Comparison of ENCODE assay signal across 15 cellular contexts in genomic region chr14:73242274-73242960, GRCh38. TPM values are rescaled to one million over a fixed set of nuclear protein-coding genes. Genes with fewer than 3 reads are reported as not detected.
DNase-seq lines count a peak whose midpoint lies in the region; ATAC-seq, FAIRE-seq and TF ChIP-seq lines count a peak whose summit lies in the region.
"Had no signal": no experiment of that assay in that cellular context is flagged by ENCODE, and none has a peak within 500 bp of the region (broad histone marks: within the 10 kb centered on the region; RNA-seq: fewer than 3 reads in every experiment).

No MANE protein-coding gene starts in this region.

- intact Hi-C loops in mucosa of descending colon (cut with DNase I, micrococcal nuclease): no loop called here

- no peaks in the 10 kb centered on the region for H3K9me3 ChIP-seq in mucosa of descending colon
- H3K9me3 ChIP-seq: thoracic aorta had no signal

- peak; percentile 88 for FAIRE-seq in GM19239 (lab: Jason Lieb, UNC)

- TF ChIP-seq CTCF in mucosa of descending colon (IDR thresholded peaks at IDR 0.05): no peak

- no peaks in the 10 kb centered on the region for H3K36me3 ChIP-seq in mucosa of descending colon (ENCODE audit: low read depth)
- H3K36me3 ChIP-seq: thoracic aorta had no signal

- peaks cover 18% of the 10 kb centered on the region for H3K4me1 ChIP-seq in mucosa of descending colon (ENCODE audit: low read depth)

- DNase-seq in AG08396 (ENCODE audit: low spot score) (peak; percentile 36), GM19239 (ENCODE audit: insufficient read length, low spot score) (no peak), amniotic epithelial cell (ENCODE audit: low read depth) (peak; percentile 51), mucosa of descending colon (peak in 2 of 3 donors; percentile 17 to 36), NCI-H345 (lab: John Stamatoyannopoulos, UW) (no peak), CD1c-positive myeloid dendritic cell (ENCODE audit: extremely low spot score) (no peak)
- DNase-seq in stimulated activated CD4-positive, alpha-beta T cell treated with anti-CD3 and anti-CD28 coated beads, Interleukin-15, amount 100 ng/mL, for 24 hours: no peak
- DNase-seq: activated CD4-positive, alpha-beta T cell treated with anti-CD3 and anti-CD28 coated beads, Interleukin-2, amount 50 U/mL, for 48 hours; DMS 273 treated with DMSO at 0.1 percent for 48 hours; GOT3; NCI-H2029 treated with DMSO at 0.1 percent for 48 hours; SHP77 treated with DMSO at 0.1 percent for 48 hours; stimulated activated CD4-positive, alpha-beta T cell treated with anti-CD3 and anti-CD28 coated beads, Interleukin-2, amount 100 ng/mL, for 48 hours had no signal

- no peak overlapping the region for H3K4me3 ChIP-seq in mucosa of descending colon
- H3K4me3 ChIP-seq: thoracic aorta had no signal

- ATAC-seq in mucosa of descending colon: no peak
- no peak for ATAC-seq in HG03175 (IDR thresholded peaks at IDR 0.05; ENCODE audit: unreplicated experiment)

RNA-seq across cellular contexts. Expression of gene PAPLN, which starts 5.1 kb away (rescaled TPM):
- 10 to 100 TPM in 1 of 3 donors, 1 to 10 TPM in 2; 4.9 to 22.5 (median 5.6) TPM for total RNA-seq in mucosa of descending colon

Comparison
In these comparisons a context has a peak if more than half of its experiments do, and no peak if none do; other contexts are left out.
1. DNase-seq: peak in AG08396 (single experiment), amniotic epithelial cell (single experiment) and mucosa of descending colon (2 of 3); none in GM19239 (single experiment), NCI-H345 (single experiment), CD1c-positive myeloid dendritic cell (single experiment) and stimulated activated CD4-positive, alpha-beta T cell treated with anti-CD3 and anti-CD28 coated beads, Interleukin-15, amount 100 ng/mL, for 24 hours (single experiment).